17 cellular contexts compared by ENCODE assay signal in genomic region chr6:9360881-9361280, GRCh38.
DNase-seq lines count a peak whose midpoint lies in the region; ATAC-seq and TF ChIP-seq lines count a peak whose summit lies in the region.
"Had no signal": no experiment of that assay in that cellular context is flagged by ENCODE, and none has a peak within 500 bp of the region (broad histone marks: within the 10 kb centered on the region; RNA-seq: fewer than 3 reads in every experiment).

No MANE protein-coding gene starts in this region.

- peaks cover 3 to 7% of the 10 kb centered on the region in 2 donors for H3K9me3 ChIP-seq in right atrium auricular region
- H3K9me3 ChIP-seq: SJSA1 had no signal

- no peak for TF ChIP-seq CTCF in choroid plexus epithelial cell (conservative IDR thresholded peaks at IDR 0.05; ENCODE audit: low read depth, low read length)
- TF ChIP-seq CTCF in right atrium auricular region (IDR thresholded peaks at IDR 0.05), result no peak

- H3K27ac ChIP-seq in right atrium auricular region, result no peak overlapping the region
- H3K27ac ChIP-seq: SJSA1 had no signal

- DNase-seq in GM03348 (ENCODE audit: low spot score), result peak; percentile 7
- peak; percentile 10 for DNase-seq in LHCN-M2 (ENCODE audit: low read depth)
- DNase-seq in choroid plexus epithelial cell (ENCODE audit: low read depth), result peak; percentile 3
- DNase-seq in myocyte (ENCODE audit: low read depth), result peak; percentile 4
- DNase-seq in NCI-H1105 treated with DMSO at 0.1 percent for 48 hours (lab: John Stamatoyannopoulos, UW), result no peak
- no peak for DNase-seq in right atrium auricular region (ENCODE audit: low spot score)
- no peak for DNase-seq in stimulated activated CD4-positive, alpha-beta T cell treated with anti-CD3 and anti-CD28 coated beads, Interleukin-15, amount 100 ng/mL, for 24 hours
- DNase-seq: CD8-positive, alpha-beta T cell; KG1; MG63; NCI-H1105; NCI-H2029; NCI-H2171 treated with DMSO at 0.1 percent for 48 hours; NCI-H510A treated with DMSO at 0.1 percent for 48 hours; RPMI8226 had no signal

- H3K36me3 ChIP-seq in right atrium auricular region, result no peaks in the 10 kb centered on the region
- H3K36me3 ChIP-seq: MG63, SJSA1 had no signal

- H3K4me3 ChIP-seq in choroid plexus epithelial cell (ENCODE audit: low read depth, low read length) (no peak overlapping the region), right atrium auricular region (no peak overlapping the region)
- H3K4me3 ChIP-seq: MG63, SJSA1 had no signal

- H3K4me1 ChIP-seq in right atrium auricular region, result no peaks in the 10 kb centered on the region
- H3K4me1 ChIP-seq: SJSA1 had no signal

- ATAC-seq in GM21528 (IDR thresholded peaks at IDR 0.05; ENCODE audit: low FRiP score, unreplicated experiment), result no peak
- ATAC-seq: CD8-positive, alpha-beta T cell had no signal

- H3K27me3 ChIP-seq in right atrium auricular region, result no peaks in the 10 kb centered on the region
- H3K27me3 ChIP-seq: MG63, SJSA1 had no signal

Comparison
In these comparisons a context has a peak if more than half of its experiments do, and no peak if none do; other contexts are left out.
1. DNase-seq: peak in GM03348 (single experiment), LHCN-M2 (single experiment), choroid plexus epithelial cell (single experiment) and myocyte (single experiment); none in NCI-H1105 treated with DMSO at 0.1 percent for 48 hours (single experiment), right atrium auricular region (single experiment) and stimulated activated CD4-positive, alpha-beta T cell treated with anti-CD3 and anti-CD28 coated beads, Interleukin-15, amount 100 ng/mL, for 24 hours (single experiment).